In genomic region chr3:71207632-71208031, GRCh38 we compare ENCODE assay signal across 19 cellular contexts.
DNase-seq lines count a peak whose midpoint lies in the region; ATAC-seq and TF ChIP-seq lines count a peak whose summit lies in the region.
"Had no signal": no experiment of that assay in that cellular context is flagged by ENCODE, and none has a peak within 500 bp of the region (broad histone marks: within the 10 kb centered on the region; RNA-seq: fewer than 3 reads in every experiment).

No MANE protein-coding gene starts in this region.

- no peaks in the 10 kb centered on the region for H3K9me2 ChIP-seq in MM.1S (replicated peaks; ENCODE audit: insufficient read depth, low read length)

- H3K9ac ChIP-seq in MM.1S (ENCODE audit: low read length) = no peak overlapping the region

- H3K4me1 ChIP-seq in gastroesophageal sphincter (peaks cover 26 to 92% (median 35%) of the 10 kb centered on the region in 3 donors), MM.1S (ENCODE audit: low read length) (no peaks in the 10 kb centered on the region)
- H3K4me1 ChIP-seq in CD8-positive, alpha-beta memory T cell (ENCODE audit: insufficient read depth, low read length) = peaks cover 45% of the 10 kb centered on the region

- H3K4me2 ChIP-seq in MM.1S (ENCODE audit: low read depth, low read length) = no peak overlapping the region

- WGBS in gastroesophageal sphincter (ENCODE audit: low coverage in 1 of 2), 2 donors = 77 to 100% methylated on average over 2 to 3 of the region's 3 CpGs

- CTCF ChIA-PET in CD8-positive, alpha-beta memory T cell (lab: Charles Lee) = no interaction called here

- H3K27me3 ChIP-seq in gastroesophageal sphincter (no peaks in the 10 kb centered on the region), MM.1S (replicated peaks; ENCODE audit: insufficient read depth, low read length) (no peaks in the 10 kb centered on the region)
- H3K27me3 ChIP-seq in CD8-positive, alpha-beta memory T cell (ENCODE audit: insufficient read depth, low read length, poor library complexity, severe bottlenecking) = no peaks in the 10 kb centered on the region
- H3K27me3 ChIP-seq: brain microvascular endothelial cell had no signal

- no peaks in the 10 kb centered on the region for H3K36me3 Mint-ChIP-seq in nephron (ENCODE audit: low read depth)
- H3K36me3 Mint-ChIP-seq in CD8-positive, alpha-beta memory T cell = peaks cover 0 to 16% (median 0%) of the 10 kb centered on the region in 3 donors

- ATAC-seq in gastroesophageal sphincter (no peak), GM19395 (IDR thresholded peaks at IDR 0.05; ENCODE audit: unreplicated experiment) (no peak)
- ATAC-seq: psoas muscle had no signal

- no peaks in the 10 kb centered on the region for H3F3A ChIP-seq in MM.1S (ENCODE audit: insufficient read depth, low read length)

- no peak overlapping the region for H3K4me3 ChIP-seq in gastroesophageal sphincter
- no peak overlapping the region for H3K4me3 ChIP-seq in CD8-positive, alpha-beta memory T cell (ENCODE audit: low read length)
- no peak overlapping the region for H3K4me3 ChIP-seq in MM.1S (ENCODE audit: low read length)
- H3K4me3 ChIP-seq: psoas muscle had no signal

- H3K4me1 Mint-ChIP-seq in nephron = peaks cover 50% of the 10 kb centered on the region
- H3K4me1 Mint-ChIP-seq in CD8-positive, alpha-beta memory T cell = peaks cover 44 to 91% (median 91%) of the 10 kb centered on the region in 3 donors

- H3K27ac ChIP-seq in C4-2B (peak overlapping the region; percentile 73; the same call in 1 of the 2 replicates), gastroesophageal sphincter (peak overlapping the region; percentile 86 to 88 (median 86)), MM.1S (ENCODE audit: low read length) (no peak overlapping the region)
- no peak overlapping the region for H3K27ac ChIP-seq in CD8-positive, alpha-beta memory T cell (ENCODE audit: low read depth, low read length)
- H3K27ac ChIP-seq: brain microvascular endothelial cell, psoas muscle had no signal

- peak overlapping the region; percentile 45 to 84 (median 63) for H3K27ac Mint-ChIP-seq in nephron
- H3K27ac Mint-ChIP-seq in CD8-positive, alpha-beta memory T cell = no peak overlapping the region
- H3K27ac Mint-ChIP-seq: T-helper 2 cell treated with Interferon-gamma antibody and Interleukin-4, amounts not matched to agents 5 μg/mL and 100 μg/mL, for 36 hours had no signal

- H3K79me2 ChIP-seq in MM.1S (ENCODE audit: low read length) = no peaks in the 10 kb centered on the region

- POLR2A ChIA-PET in CD8-positive, alpha-beta memory T cell (lab: Charles Lee) = no interaction called here

- TF ChIP-seq POLR2A in gastroesophageal sphincter (IDR thresholded peaks at IDR 0.05) = no peak

- H3K9me3 ChIP-seq in gastroesophageal sphincter (no peaks in the 10 kb centered on the region), MM.1S (replicated peaks; ENCODE audit: insufficient read depth, low read length) (no peaks in the 10 kb centered on the region)
- H3K9me3 ChIP-seq in CD8-positive, alpha-beta memory T cell (ENCODE audit: low read length) = no peaks in the 10 kb centered on the region
- H3K9me3 ChIP-seq: psoas muscle had no signal

- H3K36me3 ChIP-seq in gastroesophageal sphincter = no peaks in the 10 kb centered on the region
- H3K36me3 ChIP-seq in CD8-positive, alpha-beta memory T cell (ENCODE audit: insufficient read depth, low read length) = no peaks in the 10 kb centered on the region
- H3K36me3 ChIP-seq in MM.1S (replicated peaks; ENCODE audit: insufficient read depth, low read length) = no peaks in the 10 kb centered on the region
- H3K36me3 ChIP-seq: brain microvascular endothelial cell had no signal

- no peak for TF ChIP-seq CTCF in C4-2B (conservative IDR thresholded peaks at IDR 0.05)
- TF ChIP-seq CTCF in gastroesophageal sphincter (IDR thresholded peaks at IDR 0.05) = no peak
- TF ChIP-seq CTCF in nephron (IDR thresholded peaks at IDR 0.05; ENCODE audit: unreplicated experiment in 3 of 3) = no peak
- TF ChIP-seq CTCF in MM.1S (IDR thresholded peaks at IDR 0.05; ENCODE audit: low read length) = no peak

- H2AFZ ChIP-seq in MM.1S (ENCODE audit: low read length) = no peak overlapping the region

- H3K4me3 Mint-ChIP-seq in nephron = no peak overlapping the region
- H3K4me3 Mint-ChIP-seq in CD8-positive, alpha-beta memory T cell = no peak overlapping the region
- H3K4me3 Mint-ChIP-seq: T-helper 2 cell treated with Interferon-gamma antibody and Interleukin-4, amounts not matched to agents 5 μg/mL and 100 μg/mL, for 36 hours had no signal

- DNase-seq in NCI-H146 (lab: John Stamatoyannopoulos, UW) (peak; percentile 24), MM.1S (no peak), NCI-H524 (lab: John Stamatoyannopoulos, UW) (no peak)
- no peak for DNase-seq in CD8-positive, alpha-beta memory T cell
- DNase-seq: activated CD4-positive, alpha-beta T cell treated with anti-CD3 and anti-CD28 coated beads, Interleukin-2, amount 50 U/mL, for 1 hour; activated gamma-delta T cell treated with Interleukin-2 at 50 U/mL for 16 hours; brain microvascular endothelial cell; CD4-positive, alpha-beta memory T cell; effector memory CD4-positive, alpha-beta T cell; midbrain; NCI-H1930; NCI-H774; psoas muscle; trophoblast cell had no signal

- no peaks in the 10 kb centered on the region for H3K9me3 Mint-ChIP-seq in nephron
- no peaks in the 10 kb centered on the region for H3K9me3 Mint-ChIP-seq in CD8-positive, alpha-beta memory T cell
- H3K9me3 Mint-ChIP-seq: T-helper 2 cell treated with Interferon-gamma antibody and Interleukin-4, amounts not matched to agents 5 μg/mL and 100 μg/mL, for 36 hours had no signal

- H3K27me3 Mint-ChIP-seq in nephron (ENCODE audit: low read depth) = no peaks in the 10 kb centered on the region
- H3K27me3 Mint-ChIP-seq in CD8-positive, alpha-beta memory T cell = no peaks in the 10 kb centered on the region
- H3K27me3 Mint-ChIP-seq: CD4-positive, alpha-beta memory T cell had no signal

- no peak for TF ChIP-seq EP300 in gastroesophageal sphincter (IDR thresholded peaks at IDR 0.05)

- no peaks in the 10 kb centered on the region for H4K20me1 ChIP-seq in MM.1S (ENCODE audit: insufficient read depth, low read length)

Comparison
In these comparisons a context has a peak if more than half of its experiments do, and no peak if none do; other contexts are left out.
1. H3K27ac ChIP-seq: peak in C4-2B (single experiment) and gastroesophageal sphincter (4 of 4); none in CD8-positive, alpha-beta memory T cell (single experiment) and MM.1S (single experiment).
2. H3K27ac Mint-ChIP-seq: peak in nephron (3 of 3); none in CD8-positive, alpha-beta memory T cell (0 of 8).